In the genomic region with DNA sequence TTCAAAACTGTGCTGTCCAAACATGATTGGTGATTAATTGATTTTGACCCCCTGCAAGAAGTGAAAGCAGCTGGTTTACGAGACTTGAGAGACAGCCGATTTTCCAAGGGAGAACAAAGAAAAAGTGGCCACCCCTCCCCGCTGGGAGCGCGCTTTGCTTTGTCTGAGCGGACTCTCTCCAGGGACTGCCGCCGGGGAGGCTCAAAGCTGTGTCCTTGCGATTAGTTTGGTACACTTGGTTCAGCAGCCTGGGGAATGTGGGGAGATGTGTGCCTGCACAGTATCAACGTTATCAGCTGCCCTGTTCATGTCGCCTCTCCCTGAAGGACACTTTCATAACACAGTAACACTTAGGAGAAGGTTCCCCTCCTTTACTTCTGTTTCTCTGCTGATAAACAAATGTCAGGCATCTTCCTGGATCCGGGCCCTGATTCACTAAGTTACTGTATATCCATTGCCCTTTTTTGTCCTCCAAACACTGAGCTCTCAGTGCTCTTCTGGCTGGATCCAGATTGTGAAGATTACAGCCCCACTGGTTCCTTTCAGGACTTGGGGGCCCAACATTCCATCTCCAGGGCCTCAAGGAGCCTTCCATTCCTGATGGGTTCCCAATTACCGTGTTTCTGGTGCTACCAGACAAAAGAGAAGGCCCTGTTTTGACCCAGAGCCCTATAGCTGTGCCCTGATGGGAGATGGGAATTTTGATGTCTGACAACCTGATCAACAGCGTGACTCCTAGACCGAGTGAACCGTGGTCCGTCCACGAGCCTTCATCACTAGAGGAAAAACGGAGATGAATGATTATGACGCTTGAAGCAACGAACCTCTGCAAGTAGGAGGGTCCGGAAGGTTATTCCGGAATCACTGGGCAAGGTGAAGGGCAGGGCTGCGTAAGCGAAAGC, we compare ENCODE assay signal across 8 cellular contexts. TPM values are rescaled to one million over a fixed set of nuclear protein-coding genes. Genes with fewer than 3 reads are reported as not detected.
DNase-seq lines count a peak whose midpoint lies in the region; ATAC-seq and TF ChIP-seq lines count a peak whose summit lies in the region.

No MANE protein-coding gene starts in this region.

- in situ Hi-C loops in GM13977 (cut with MboI; ENCODE audit: low pct_unique_long_range_greater_than_20kb, low sequenced_read_pairs, unreplicated experiment): no loop called here

- H3K4me3 ChIP-seq in GM12864 (ENCODE audit: low read depth, low read length) (peak overlapping the region; percentile 32), ascending aorta (peak overlapping the region; percentile 0 to 41), skeletal muscle tissue (ENCODE audit: low read length in 3 of 3) (peak overlapping the region in 2 of 3 donors; percentile 23 to 37)

- peak overlapping the region; percentile 9 to 17 (median 14) for H3K9ac ChIP-seq in skeletal muscle tissue (ENCODE audit: low read depth in 1 of 3, low read length in 3 of 3)

- H3K27me3 ChIP-seq in ascending aorta (no peaks in the 10 kb centered on the region), skeletal muscle tissue (ENCODE audit: control insufficient read depth in 3 of 3, insufficient read depth in 3 of 3, low read length in 3 of 3) (no peaks in the 10 kb centered on the region)

- H3K27ac ChIP-seq in ascending aorta (peak overlapping the region; percentile 79 to 80), skeletal muscle tissue (ENCODE audit: low read depth, low read length) (peak overlapping the region; percentile 85)

- H3K9me3 ChIP-seq in ascending aorta (no peaks in the 10 kb centered on the region), skeletal muscle tissue (ENCODE audit: control insufficient read depth in 3 of 3, low read length in 3 of 3) (no peaks in the 10 kb centered on the region)

- DNase-seq in GM12864 (ENCODE audit: low read depth) (no peak), NCI-H2196 (lab: John Stamatoyannopoulos, UW; ENCODE audit: unreplicated experiment) (peak; percentile 51), ascending aorta (ENCODE audit: low spot score in 2 of 2) (peak in 1 of 2 donors; percentile 76), iris pigment epithelial cell (ENCODE audit: low read depth) (peak; percentile 49), activated gamma-delta T cell (lab: John Stamatoyannopoulos, UW) (no peak), GM13977 (ENCODE audit: low spot score) (no peak)

- TF ChIP-seq CTCF in GM12864 (IDR thresholded peaks at IDR 0.05; ENCODE audit: low read depth, low read length, missing control alignments) (no peak), ascending aorta (IDR thresholded peaks at IDR 0.05) (peak in 1 of 3 experiments; percentile 18), GM13977 (IDR thresholded peaks at IDR 0.05; ENCODE audit: extremely low read depth, insufficient read depth, missing control alignments) (no peak)

- intact Hi-C loops in ascending aorta (cut with DNase I): no loop called here

- H3K36me3 ChIP-seq in ascending aorta: no peaks in the 10 kb centered on the region
- no peaks in the 10 kb centered on the region for H3K36me3 ChIP-seq in skeletal muscle tissue (ENCODE audit: control insufficient read depth in 3 of 3, insufficient read depth in 3 of 3, low read length in 3 of 3)

- H3K4me1 ChIP-seq in ascending aorta: peaks cover 3 to 26% of the 10 kb centered on the region in 2 donors
- H3K4me1 ChIP-seq in skeletal muscle tissue (ENCODE audit: control insufficient read depth in 3 of 3, insufficient read depth in 3 of 3, low read length in 3 of 3): peaks cover 14 to 29% (median 18%) of the 10 kb centered on the region in 3 donors

- no peak for ATAC-seq in HG03460 (IDR thresholded peaks at IDR 0.05; ENCODE audit: unreplicated experiment)

RNA-seq across cellular contexts. Expression of a gene that starts 31.7 kb away (rescaled TPM):
- 370 TPM for total RNA-seq in ascending aorta
- total RNA-seq in skeletal muscle tissue: 34.4 TPM

RNA-seq across cellular contexts. Expression of a gene that starts 44.3 kb away (rescaled TPM):
- 214 TPM for total RNA-seq in ascending aorta
- 942 TPM for total RNA-seq in skeletal muscle tissue

Comparison
In these comparisons a context has a peak if more than half of its experiments do, and no peak if none do; other contexts are left out.
1. DNase-seq: peak in NCI-H2196 (single experiment) and iris pigment epithelial cell (single experiment); none in GM12864 (single experiment), activated gamma-delta T cell (single experiment) and GM13977 (single experiment).
2. RNA of a gene that starts 31.7 kb away (total RNA-seq): 370 TPM in ascending aorta (single experiment); 34.4 TPM in skeletal muscle tissue (single experiment); every median in the first group is over 10 times any median in the second.
3. Peak in every context shown above with its lines, with median percentiles within 50 percentile points of each other: H3K4me3 ChIP-seq.